16 cellular contexts compared by ENCODE assay signal in genomic region chr3:62371735-62372591, GRCh38. TPM values are rescaled to one million over a fixed set of nuclear protein-coding genes. Genes with fewer than 3 reads are reported as not detected.
A peak's percentile ranks its signal among the peaks of the same experiment; 100 is the strongest.
DNase-seq lines count a peak whose midpoint lies in the region; ATAC-seq, FAIRE-seq and TF ChIP-seq lines count a peak whose summit lies in the region.
"Had no signal": no experiment of that assay in that cellular context is flagged by ENCODE, and none has a peak within 500 bp of the region (broad histone marks: within the 10 kb centered on the region; RNA-seq: fewer than 3 reads in every experiment).

No MANE protein-coding gene starts in this region.

- no peak for TF ChIP-seq CTCF in WTC11 (IDR thresholded peaks at IDR 0.05)

- TF ChIP-seq POLR2A in GM12891 (IDR thresholded peaks at IDR 0.05; ENCODE audit: low read depth, low read length): no peak

- H3K9me3 ChIP-seq in skeletal muscle satellite cell (replicated peaks; ENCODE audit: low read length): no peaks in the 10 kb centered on the region
- H3K9me3 ChIP-seq: SJSA1 had no signal

- POLR2A ChIA-PET in WTC11 (lab: Charles Lee): interaction anchor here (0.7 to 1.1 kb wide), 2 partner anchors 43 to 53 kb away, joined by 3 to 6 read pairs; no protein-coding TSS in a partner anchor

- H3K9ac ChIP-seq in skeletal muscle satellite cell (ENCODE audit: low read depth, low read length): no peak overlapping the region

- FAIRE-seq in GM12891 (lab: Jason Lieb, UNC): no peak
- FAIRE-seq: A204.1, islet of Langerhans had no signal

- no peaks in the 10 kb centered on the region for H3K36me3 ChIP-seq in skeletal muscle satellite cell (ENCODE audit: insufficient read depth, low read length)
- H3K36me3 ChIP-seq: SJSA1, spleen had no signal

- H3K4me3 ChIP-seq in skeletal muscle satellite cell (ENCODE audit: low read length): peak overlapping the region; percentile 48
- H3K4me3 ChIP-seq: SJSA1, spleen had no signal

- H3K36me3 Mint-ChIP-seq in WTC11: peaks cover 2% of the 10 kb centered on the region; the same call in 1 of the 2 replicates
- H3K36me3 Mint-ChIP-seq: activated naive CD8-positive, alpha-beta T cell treated with anti-CD3 and anti-CD28 coated beads for 36 hours had no signal

- peaks cover 100% of the 10 kb centered on the region for H3K27me3 Mint-ChIP-seq in WTC11 (ENCODE audit: low read depth)

- no peak overlapping the region for H3K27ac Mint-ChIP-seq in WTC11
- H3K27ac Mint-ChIP-seq: activated naive CD8-positive, alpha-beta T cell treated with anti-CD3 and anti-CD28 coated beads for 36 hours; naive thymus-derived CD8-positive, alpha-beta T cell had no signal

- ATAC-seq in WTC11 (peak; percentile 1), HG02852 (IDR thresholded peaks at IDR 0.05; ENCODE audit: unreplicated experiment) (no peak)
- ATAC-seq: naive thymus-derived CD8-positive, alpha-beta T cell had no signal

- H3K4me1 ChIP-seq in skeletal muscle satellite cell (ENCODE audit: control insufficient read depth, insufficient read depth, low read length): peaks cover 17% of the 10 kb centered on the region
- H3K4me1 ChIP-seq: SJSA1 had no signal

- DNase-seq in NCI-H2171 treated with DMSO at 0.1 percent for 48 hours (lab: John Stamatoyannopoulos, UW) (peak; percentile 10), NCI-H2171 (lab: John Stamatoyannopoulos, UW) (no peak), WTC11 (ENCODE audit: low spot score) (peak; percentile 51), islet precursor cell (peak; percentile 76), GM12891 (ENCODE audit: insufficient read length, low spot score) (no peak)
- DNase-seq in stimulated activated CD4-positive, alpha-beta T cell treated with anti-CD3 and anti-CD28 coated beads, Interleukin-1b, Interleukin-23, amount 100 ng/mL, for 48 hours: no peak
- DNase-seq: activated naive CD8-positive, alpha-beta T cell treated with anti-CD3 and anti-CD28 coated beads for 36 hours; Karpas-422; naive thymus-derived CD8-positive, alpha-beta T cell; NCI-H187; spleen had no signal

- no peaks in the 10 kb centered on the region for H3K9me3 Mint-ChIP-seq in WTC11
- H3K9me3 Mint-ChIP-seq: activated naive CD8-positive, alpha-beta T cell treated with anti-CD3 and anti-CD28 coated beads for 36 hours had no signal

- CTCF ChIA-PET in WTC11 (lab: Charles Lee): interaction anchor here (1.2 kb wide), 1 partner anchor 38 kb away, joined by 4 read pairs; no protein-coding TSS in a partner anchor

- peak overlapping the region; percentile 71 for H3K4me3 Mint-ChIP-seq in WTC11
- H3K4me3 Mint-ChIP-seq: activated naive CD8-positive, alpha-beta T cell treated with anti-CD3 and anti-CD28 coated beads for 36 hours had no signal

- H3K4me2 ChIP-seq in skeletal muscle satellite cell (ENCODE audit: low read length): peak overlapping the region; percentile 54

- H3K4me1 Mint-ChIP-seq in WTC11: peaks cover 82% of the 10 kb centered on the region

- H3K27me3 ChIP-seq in skeletal muscle satellite cell (ENCODE audit: control insufficient read depth, insufficient read depth, low read length): peaks cover 98% of the 10 kb centered on the region

TF ChIP-seq in WTC11, 78 proteins besides CTCF, POLR2A, EP300 and RAD21:
- no peak for TF ChIP-seq ERG (CRISPR knock-in tag; IDR thresholded peaks at IDR 0.05)

TF ChIP-seq in GM12891, 5 proteins besides CTCF, POLR2A, EP300 and RAD21:
- TF ChIP-seq POLR2AphosphoS5 (IDR thresholded peaks at IDR 0.05; ENCODE audit: low read depth, low read length): no peak
- no peak for TF ChIP-seq SPI1 (IDR thresholded peaks at IDR 0.05; ENCODE audit: low read depth, low read length)
- no peak for TF ChIP-seq POU2F2 (IDR thresholded peaks at IDR 0.05; ENCODE audit: low read depth, low read length)
- no peak for TF ChIP-seq PAX5 (IDR thresholded peaks at IDR 0.05; ENCODE audit: insufficient read depth, low read length, severe bottlenecking)
- no peak for TF ChIP-seq TAF1 (IDR thresholded peaks at IDR 0.05; ENCODE audit: low read depth, low read length)

RNA-seq across cellular contexts. Expression of gene FEZF2, which starts 1.4 kb away (rescaled TPM):
- not detected in 3 replicates for total RNA-seq in WTC11 (2021)
- not detected in 2 replicates for total RNA-seq in skeletal muscle satellite cell (2012; rRNA removed)
- polyA plus RNA-seq in GM12891 (2012; ENCODE audit: low read depth, missing spikeins): not detected
- total RNA-seq: activated naive CD8-positive, alpha-beta T cell treated with anti-CD3 and anti-CD28 coated beads for 36 hours; naive thymus-derived CD8-positive, alpha-beta T cell; SJSA1; spleen had no signal
- polyA plus RNA-seq: naive thymus-derived CD8-positive, alpha-beta T cell; spleen had no signal

Comparison
In these comparisons a context has a peak if more than half of its experiments do, and no peak if none do; other contexts are left out.
1. DNase-seq: peak in NCI-H2171 treated with DMSO at 0.1 percent for 48 hours (single experiment), WTC11 (single experiment) and islet precursor cell (single experiment); none in NCI-H2171 (single experiment), GM12891 (single experiment) and stimulated activated CD4-positive, alpha-beta T cell treated with anti-CD3 and anti-CD28 coated beads, Interleukin-1b, Interleukin-23, amount 100 ng/mL, for 48 hours (single experiment).